8 cellular contexts compared by ENCODE assay signal in genomic region chr2:150485114-150485870, GRCh38. TPM values are rescaled to one million over a fixed set of nuclear protein-coding genes. Genes with fewer than 3 reads are reported as not detected.
DNase-seq lines count a peak whose midpoint lies in the region.

No MANE protein-coding gene starts in this region.

- H3K27ac Mint-ChIP-seq in immature natural killer cell, result no peak overlapping the region

- no peak overlapping the region for H3K4me3 Mint-ChIP-seq in immature natural killer cell

- H3K4me1 Mint-ChIP-seq in immature natural killer cell, result no peaks in the 10 kb centered on the region

- peaks cover 4 to 9% (median 7%) of the 10 kb centered on the region in 3 donors for H3K27me3 Mint-ChIP-seq in immature natural killer cell (ENCODE audit: low read depth in 3 of 3)

- peaks cover 0 to 5% (median 3%) of the 10 kb centered on the region in 6 donors for H3K9me3 Mint-ChIP-seq in immature natural killer cell

- DNase-seq in stimulated activated CD4-positive, alpha-beta T cell treated with anti-CD3 and anti-CD28 coated beads, Interleukin-15, amount 100 ng/mL, for 24 hours, result peak; percentile 32
- no peak for DNase-seq in stimulated activated CD4-positive, alpha-beta T cell treated with anti-CD3 and anti-CD28 coated beads, Interleukin-4, amount 100 ng/mL, for 24 hours
- DNase-seq in NCI-H1694 treated with DMSO at 0.1 percent for 48 hours (lab: John Stamatoyannopoulos, UW) (peak; percentile 75), anterior cingulate cortex (lab: John Stamatoyannopoulos, UW) (peak in 54 of 58 donors; percentile 1 to 83 (median 39)), hippocampal formation (lab: John Stamatoyannopoulos, UW) (peak; percentile 14 to 15), retina (peak; percentile 90), immature natural killer cell (no peak), Kasumi-1 (lab: John Stamatoyannopoulos, UW) (no peak)

- no peaks in the 10 kb centered on the region for H3K36me3 Mint-ChIP-seq in immature natural killer cell

RNA-seq across cellular contexts. Expression of gene RND3, which starts 2.2 kb away (rescaled TPM):
- not detected for polyA plus RNA-seq in immature natural killer cell

Comparison
In these comparisons a context has a peak if more than half of its experiments do, and no peak if none do; other contexts are left out.
1. DNase-seq: peak in stimulated activated CD4-positive, alpha-beta T cell treated with anti-CD3 and anti-CD28 coated beads, Interleukin-15, amount 100 ng/mL, for 24 hours (single experiment), NCI-H1694 treated with DMSO at 0.1 percent for 48 hours (single experiment), anterior cingulate cortex (54 of 58), hippocampal formation (2 of 2) and retina (single experiment); none in stimulated activated CD4-positive, alpha-beta T cell treated with anti-CD3 and anti-CD28 coated beads, Interleukin-4, amount 100 ng/mL, for 24 hours (single experiment), immature natural killer cell (0 of 3) and Kasumi-1 (0 of 2).